8 cellular contexts compared by ENCODE assay signal in the genomic region with DNA sequence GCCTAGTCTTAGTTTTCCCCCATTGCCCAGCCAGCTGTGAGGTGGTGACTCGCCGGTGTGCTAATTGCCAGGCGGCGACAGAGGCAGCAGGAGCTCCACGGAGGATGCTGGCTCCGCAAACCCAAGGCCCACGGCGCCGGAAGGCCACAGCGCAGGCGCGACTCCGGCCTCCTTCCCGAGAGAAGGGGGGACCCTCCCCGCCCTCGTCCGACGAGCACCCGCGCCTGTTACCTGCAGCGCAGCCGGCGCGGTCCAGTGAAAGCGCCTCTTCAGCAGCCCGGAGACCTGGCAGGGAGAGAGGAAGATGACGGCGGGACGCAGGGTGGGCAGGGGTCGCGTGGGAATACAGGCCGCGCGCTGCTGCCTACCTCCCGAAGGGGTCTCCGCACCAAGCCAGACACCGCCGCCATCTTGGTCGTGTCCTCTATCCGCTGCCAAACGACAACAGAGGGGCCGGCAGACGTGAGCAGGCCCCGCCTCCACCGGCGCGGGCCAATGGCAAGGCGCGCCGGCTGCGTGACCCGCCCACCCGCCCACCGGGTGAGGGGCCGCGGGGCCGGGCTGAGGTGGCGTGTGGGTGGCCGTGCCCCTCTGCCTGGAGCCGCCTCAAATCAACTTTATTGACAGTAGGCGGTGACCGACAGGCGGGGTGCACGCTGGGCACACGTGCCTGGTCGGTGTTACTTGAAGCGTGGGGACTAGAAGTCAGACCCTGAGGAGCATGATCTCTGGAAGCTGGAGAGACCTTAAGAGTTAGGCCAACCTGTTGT. TPM values are rescaled to one million over a fixed set of nuclear protein-coding genes. Genes with fewer than 3 reads are reported as not detected.
DNase-seq lines count a peak whose midpoint lies in the region; FAIRE-seq and TF ChIP-seq lines count a peak whose summit lies in the region.

A gene (minus strand): TSS at position 433 of the 770 bp plus-strand sequence. CDS start 23 bp downstream, at position 410.

- no peak for TF ChIP-seq RAD21 in H1 (IDR thresholded peaks at IDR 0.05 in 1 of 2, conservative IDR thresholded peaks at IDR 0.05 in 1 of 2; ENCODE audit: low read depth in 2 of 2, low read length in 2 of 2)

- H2BK5ac ChIP-seq in H1 (ENCODE audit: low read depth, low read length) (peak within 1 kb of the TSS; percentile 98), mesendoderm (ENCODE audit: low read length) (peak within 1 kb of the TSS; percentile 100)

- DNase-seq in COLO829 (ENCODE audit: low spot score) (peak; percentile 95), GM20000 (ENCODE audit: low spot score) (peak; percentile 96), HS-5 (ENCODE audit: low read depth) (peak; percentile 67), NOMO-1 treated with dmso at 0.1 percent for 144 hours (lab: John Stamatoyannopoulos, UW; ENCODE audit: unreplicated experiment) (peak; percentile 85), H1 (ENCODE audit: low read depth in 1 of 2, low spot score in 2 of 2) (peak; percentile 71 to 87), mesendoderm (peak; percentile 95)
- peak; percentile 67 to 88 (median 67) for DNase-seq in activated CD8-positive, alpha-beta memory T cell treated with anti-CD3 and anti-CD28 coated beads for 48 hours (ENCODE audit: low read depth in 2 of 3, low spot score in 2 of 3)
- peak; percentile 84 for DNase-seq in stimulated activated CD8-positive, alpha-beta memory T cell treated with anti-CD3 and anti-CD28 coated beads, Interleukin-12 subunit alpha, Interleukin-12 subunit beta, amount 100 ng/mL, for 4 hours (ENCODE audit: low read depth)

- H3K23ac ChIP-seq in H1 (ENCODE audit: insufficient read length) (no peak within 1 kb of the TSS), mesendoderm (ENCODE audit: low read length) (peak within 1 kb of the TSS; percentile 98)

- no peak within 1 kb of the TSS for H3K14ac ChIP-seq in H1 (ENCODE audit: insufficient read length)

- H3K4me1 ChIP-seq in H1 (replicated peaks in 1 of 4; ENCODE audit: control insufficient read depth in 3 of 4, insufficient read depth in 4 of 4, low read length in 3 of 4) = peaks cover 0 to 21% (median 12%) of the 10 kb centered on the region in 4 experiments; a peak in 5 of 7 replicates
- H3K4me1 ChIP-seq in mesendoderm (ENCODE audit: control insufficient read depth, low read depth, low read length) = peaks cover 8% of the 10 kb centered on the region

- peak within 1 kb of the TSS; percentile 99 for H2BK20ac ChIP-seq in H1 (ENCODE audit: low read length)

- TF ChIP-seq EP300 in H1 (IDR thresholded peaks at IDR 0.05; ENCODE audit: borderline replicate concordance in 1 of 2, low read depth in 2 of 2, low read length in 2 of 2) = peak in 1 of 2 experiments; percentile 39; a peak in 1 of 3 replicates

- H3K4ac ChIP-seq in H1 (replicated peaks; ENCODE audit: insufficient read length, low read depth, low read length) (peak within 1 kb of the TSS; percentile 89), mesendoderm (ENCODE audit: low read depth, low read length) (peak within 1 kb of the TSS; percentile 40)

- H4K20me1 ChIP-seq in H1 (replicated peaks in 1 of 2; ENCODE audit: control insufficient read depth in 1 of 2, insufficient read depth in 2 of 2, low read length in 2 of 2) = peaks cover 0 to 3% of the 10 kb centered on the region in 2 experiments

- H3K23me2 ChIP-seq in H1 (ENCODE audit: low read depth, low read length) = peaks cover 5% of the 10 kb centered on the region; the same call in 1 of the 2 replicates

- H3K79me2 ChIP-seq in H1 (ENCODE audit: control insufficient read depth in 1 of 2, insufficient read depth in 2 of 2, low read length in 2 of 2) (peaks cover 0 to 20% of the 10 kb centered on the region in 2 experiments; a peak in 2 of 4 replicates), mesendoderm (ENCODE audit: control insufficient read depth, insufficient read depth, low read length) (peaks cover 26% of the 10 kb centered on the region)

- peak within 1 kb of the TSS; percentile 65 to 96 (median 89) for H3K4me3 ChIP-seq in H1 (ENCODE audit: extremely low read depth in 1 of 4, insufficient read depth in 2 of 4, low read depth in 3 of 4, low read length in 4 of 4)
- peak within 1 kb of the TSS; percentile 94 for H3K4me3 ChIP-seq in mesendoderm (ENCODE audit: low read length)

- FAIRE-seq in H1 (lab: Jason Lieb, UNC) = peak; percentile 70

- H2BK15ac ChIP-seq in H1 (ENCODE audit: low read length) (peak within 1 kb of the TSS; percentile 99; the same call in 1 of the 2 replicates), mesendoderm (replicated peaks; ENCODE audit: low read depth) (peak within 1 kb of the TSS; percentile 21)

- no peaks in the 10 kb centered on the region for H3K27me3 ChIP-seq in H1 (replicated peaks in 1 of 4; ENCODE audit: control insufficient read depth in 3 of 4, extremely low read depth in 1 of 4, insufficient read depth in 3 of 4, low read length in 3 of 4)
- H3K27me3 ChIP-seq in mesendoderm (ENCODE audit: insufficient read depth, low read length, poor library complexity) = no peaks in the 10 kb centered on the region

- no peaks in the 10 kb centered on the region for H3K79me1 ChIP-seq in H1 (ENCODE audit: low read depth, low read length)
- H3K79me1 ChIP-seq in mesendoderm (ENCODE audit: low read length) = peaks cover 5% of the 10 kb centered on the region

- H2BK12ac ChIP-seq in H1 (ENCODE audit: low read depth, low read length) = peak within 1 kb of the TSS; percentile 97

- H4K91ac ChIP-seq in H1 (replicated peaks; ENCODE audit: insufficient read length, low read length) = peak within 1 kb of the TSS; percentile 95

- no peaks in the 10 kb centered on the region for H3K9me3 ChIP-seq in H1 (ENCODE audit: insufficient read depth in 2 of 2, low read depth in 1 of 2, low read length in 1 of 2)

- TF ChIP-seq CTCF in GM20000 (IDR thresholded peaks at IDR 0.05; ENCODE audit: extremely low read depth, missing control alignments) = no peak
- TF ChIP-seq CTCF in H1 (IDR thresholded peaks at IDR 0.05; ENCODE audit: control extremely low read depth in 1 of 3, insufficient read depth in 1 of 3, low read depth in 1 of 3, low read length in 3 of 3) = no peak

- H3K36me3 ChIP-seq in H1 (ENCODE audit: control insufficient read depth in 2 of 4, insufficient read depth in 4 of 4, low read length in 3 of 4) (peaks cover 24 to 33% (median 32%) of the 10 kb centered on the region in 4 experiments; a peak in 7 of 8 replicates), mesendoderm (ENCODE audit: control insufficient read depth, insufficient read depth, low read length) (peaks cover 11% of the 10 kb centered on the region)

- no peak within 1 kb of the TSS for H2AFZ ChIP-seq in H1 (ENCODE audit: low read length)

- POLR2A ChIA-PET in H1 (lab: Charles Lee; ENCODE audit: partially characterized antibody) = interaction anchor here (0.6 to 3.3 kb wide), 21 partner anchors 10 to 1287 kb away, joined by 3 to 30 read pairs (median 4); a partner anchor contains a TSS

- H3K9ac ChIP-seq in H1 (replicated peaks in 1 of 4; ENCODE audit: extremely low read depth in 1 of 4, low read depth in 3 of 4, low read length in 3 of 4) = peak within 1 kb of the TSS; percentile 82 to 95 (median 92)
- H3K9ac ChIP-seq in mesendoderm (ENCODE audit: low read length) = peak within 1 kb of the TSS; percentile 97

- H3K18ac ChIP-seq in H1 (ENCODE audit: extremely low read depth, low read length) = peak within 1 kb of the TSS; percentile 98
- peak within 1 kb of the TSS; percentile 86 for H3K18ac ChIP-seq in mesendoderm (ENCODE audit: low read length)

- H4K5ac ChIP-seq in H1 (ENCODE audit: insufficient read length, low read depth, low read length) = peak within 1 kb of the TSS; percentile 99
- peak within 1 kb of the TSS; percentile 0 for H4K5ac ChIP-seq in mesendoderm (ENCODE audit: low read length)

- H3K4me2 ChIP-seq in H1 (ENCODE audit: insufficient read depth in 1 of 2, low read depth in 2 of 2, low read length in 2 of 2) (peak within 1 kb of the TSS; percentile 72 to 76), mesendoderm (ENCODE audit: low read length) (peak within 1 kb of the TSS; percentile 95)

- CTCF ChIA-PET in H1 (lab: Charles Lee; ENCODE audit: partially characterized antibody) = interaction anchor here (0.9 to 3.3 kb wide), 8 partner anchors 11 to 125 kb away, joined by 3 to 10 read pairs (median 4); no protein-coding TSS in a partner anchor

- H3K27ac ChIP-seq in H1 (ENCODE audit: low read depth, low read length) (peak within 1 kb of the TSS; percentile 94), mesendoderm (ENCODE audit: low read depth, low read length) (peak within 1 kb of the TSS; percentile 97)

- H2AK5ac ChIP-seq in H1 (ENCODE audit: low read depth, low read length) (peak within 1 kb of the TSS; percentile 97), mesendoderm (ENCODE audit: low read length) (peak within 1 kb of the TSS; percentile 57)

- peak; percentile 76 to 85 for TF ChIP-seq POLR2A in H1 (IDR thresholded peaks at IDR 0.05; ENCODE audit: control extremely low read depth in 1 of 2, low read depth in 2 of 2, low read length in 2 of 2)

- H2BK120ac ChIP-seq in H1 (replicated peaks; ENCODE audit: low read depth, low read length) = peak within 1 kb of the TSS; percentile 96
- H2BK120ac ChIP-seq in mesendoderm (ENCODE audit: low read depth, low read length) = peak within 1 kb of the TSS; percentile 93

- 2% methylated on average over 44 of the region's 67 CpGs; no CpG with 5 or more reads in 1 of the 2 experiments for WGBS in H1 (ENCODE audit: extremely low coverage in 1 of 2, insufficient coverage in 1 of 2, insufficient read length in 1 of 2, insufficient replicate concordance in 2 of 2, low coverage in 1 of 2, low lambda C conversion rate in 2 of 2, missing lambda C conversion rate in 1 of 2), 2 experiments
- no CpG with 5 or more reads among the region's 67 CpGs for WGBS in mesendoderm (ENCODE audit: extremely low coverage, insufficient coverage, low lambda C conversion rate)

- peak within 1 kb of the TSS; percentile 91 for H3K56ac ChIP-seq in H1 (replicated peaks; ENCODE audit: insufficient read length, low read depth, low read length)
- H3K56ac ChIP-seq in mesendoderm (ENCODE audit: low read length) = peak within 1 kb of the TSS; percentile 99

- H4K8ac ChIP-seq in H1 (ENCODE audit: extremely low read depth, insufficient read depth, low read length) (peak within 1 kb of the TSS; percentile 98; the same call in 1 of the 2 replicates), mesendoderm (ENCODE audit: low read depth, low read length) (no peak within 1 kb of the TSS)

TF ChIP-seq in H1, 55 proteins besides CTCF, POLR2A, EP300 and RAD21 (continues in another document):
- TF ChIP-seq SP4 (IDR thresholded peaks at IDR 0.05; ENCODE audit: low read length) = no peak

RNA-seq across cellular contexts. Expression of the gene that starts here (rescaled TPM):
- 132 and 140 TPM in 2 replicates for total RNA-seq in H1 (2021; fragmentation: NEBNext Ultra II Directional; extraction: Animal tissue kit (Norgen Biotek cat#: 25700))
- polyA plus RNA-seq in H1 (2011; rRNA removed) = 61.9 and 90.4 TPM in 2 replicates
- polyA plus RNA-seq in H1 (2011; cell fraction: cytosol; rRNA removed) = 132 TPM
- 58.1 TPM for polyA plus RNA-seq in H1 (2011; cell fraction: nucleus; rRNA removed)
- polyA plus RNA-seq in H1 (2012, experiment 1 of 2) = 128 to 145 TPM (median 131 TPM) in 4 replicates
- 36.4 TPM for polyA plus RNA-seq in H1 (2012, experiment 2 of 2)
- 99.7 TPM for polyA plus RNA-seq in H1 (2013, experiment 1 of 2)
- 105 TPM for polyA plus RNA-seq in H1 (2013, experiment 2 of 2)
- 61.4 and 69.7 TPM in 2 replicates for polyA minus RNA-seq in H1 (2011; rRNA and poly(A)+ RNA removed)
- polyA minus RNA-seq in H1 (2011; cell fraction: cytosol; rRNA and poly(A)+ RNA removed) = 44.0 TPM
- 60.3 TPM for polyA minus RNA-seq in H1 (2011; cell fraction: nucleus; rRNA and poly(A)+ RNA removed)
- 316 TPM for polyA plus RNA-seq in mesendoderm (2013, experiment 1 of 2)
- 310 TPM for polyA plus RNA-seq in mesendoderm (2013, experiment 2 of 2)

Comparison
In these comparisons a context has a peak if more than half of its experiments do, and no peak if none do; other contexts are left out.
1. Peak in every context shown above with its lines: DNase-seq, H3K4me3 ChIP-seq and H3K27ac ChIP-seq.